ENCODE assay signal across 11 cellular contexts in genomic region chrX:150848914-150849365, GRCh38. TPM values are rescaled to one million over a fixed set of nuclear protein-coding genes. Genes with fewer than 3 reads are reported as not detected.
A peak's percentile ranks its signal among the peaks of the same experiment; 100 is the strongest.
DNase-seq lines count a peak whose midpoint lies in the region; ATAC-seq and FAIRE-seq lines count a peak whose summit lies in the region.
"Had no signal": no experiment of that assay in that cellular context is flagged by ENCODE, and none has a peak within 500 bp of the region (broad histone marks: within the 10 kb centered on the region; RNA-seq: fewer than 3 reads in every experiment).

No MANE protein-coding gene starts in this region.

- DNase-seq in DMS153 treated with DMSO at 0.1 percent for 48 hours (lab: John Stamatoyannopoulos, UW; ENCODE audit: unreplicated experiment) (peak; percentile 92), KBM-7 (peak; percentile 85), OCI-M1 (lab: John Stamatoyannopoulos, UW) (peak; percentile 84), superior temporal gyrus (ENCODE audit: extremely low spot score) (no peak), glomerular visceral epithelial cell (ENCODE audit: extremely low spot score) (no peak), right cardiac atrium (no peak)
- DNase-seq: heart right ventricle, T1000 had no signal

- H3K9me3 ChIP-seq in right cardiac atrium (ENCODE audit: control insufficient read depth, low read length), result no peaks in the 10 kb centered on the region
- H3K9me3 ChIP-seq: heart right ventricle had no signal

- WGBS in right cardiac atrium, result 82% methylated on average over 9 of the region's 9 CpGs

- in situ Hi-C loops in KBM-7 (cut with MboI; ENCODE audit: low pct_unique_long_range_greater_than_20kb, low sequenced_read_pairs), result no loop called here

- peak; percentile 98 for FAIRE-seq in islet of Langerhans (lab: Jason Lieb, UNC)

- H3K4me3 ChIP-seq in right cardiac atrium (ENCODE audit: low read length), result no peak overlapping the region
- H3K4me3 ChIP-seq: heart right ventricle had no signal

- peaks cover 7% of the 10 kb centered on the region for H3K4me1 ChIP-seq in right cardiac atrium (ENCODE audit: control insufficient read depth, insufficient read depth, low read length)

- intact Hi-C loops in right cardiac atrium (cut with DNase I), result no loop called here

- ATAC-seq in HG02870 (IDR thresholded peaks at IDR 0.05; ENCODE audit: unreplicated experiment), result no peak
- no peak for ATAC-seq in right cardiac atrium
- ATAC-seq: stimulated activated memory B cell treated with anti-CD40 and anti-IgM and Interleukin-4, amounts not matched to agents 10 μg/mL and 1 μg/mL and 100 μg/mL, for 72 hours had no signal

- H3K27me3 ChIP-seq in right cardiac atrium (ENCODE audit: control insufficient read depth, insufficient read depth), result no peaks in the 10 kb centered on the region
- H3K27me3 ChIP-seq: heart right ventricle had no signal

- H3K27ac ChIP-seq in right cardiac atrium (ENCODE audit: low read length), result no peak overlapping the region

RNA-seq across cellular contexts. Expression of gene CD99L2, which starts 49.5 kb away (rescaled TPM):
- 10 to 100 TPM; 66.5 to 84.7 (median 71.8) TPM for total RNA-seq in right cardiac atrium
- 70.0 TPM for polyA plus RNA-seq in right cardiac atrium

Comparison
In these comparisons a context has a peak if more than half of its experiments do, and no peak if none do; other contexts are left out.
1. DNase-seq: peak in DMS153 treated with DMSO at 0.1 percent for 48 hours (single experiment), KBM-7 (single experiment) and OCI-M1 (single experiment); none in superior temporal gyrus (single experiment), glomerular visceral epithelial cell (single experiment) and right cardiac atrium (0 of 3).